Comparison of ENCODE assay signal across 9 cellular contexts in genomic region chr1:173870252-173871075, GRCh38. TPM values are rescaled to one million over a fixed set of nuclear protein-coding genes. Genes with fewer than 3 reads are reported as not detected.
A peak's percentile ranks its signal among the peaks of the same experiment; 100 is the strongest.
DNase-seq lines count a peak whose midpoint lies in the region; ATAC-seq and TF ChIP-seq lines count a peak whose summit lies in the region.
"Had no signal": no experiment of that assay in that cellular context is flagged by ENCODE, and none has a peak within 500 bp of the region (broad histone marks: within the 10 kb centered on the region; RNA-seq: fewer than 3 reads in every experiment).

No MANE protein-coding gene starts in this region.

- POLR2A ChIA-PET in activated CD4-positive, alpha-beta memory T cell treated with anti-CD3 and anti-CD28 coated beads for 36 hours (lab: Charles Lee), result interaction anchor here (0.7 to 1.2 kb wide), 7 partner anchors 9 to 152 kb away, joined by 3 to 5 read pairs (median 3); partner anchors contain the start of genes CENPL and DARS2

- H2AK5ac ChIP-seq in H9 (ENCODE audit: insufficient read length, low read length), result no peak overlapping the region

- peaks cover 0 to 9% of the 10 kb centered on the region in 2 experiments; a peak in 2 of 5 replicates for H3K9me3 Mint-ChIP-seq in H9
- no peaks in the 10 kb centered on the region for H3K9me3 Mint-ChIP-seq in activated CD4-positive, alpha-beta memory T cell treated with anti-CD3 and anti-CD28 coated beads for 36 hours
- H3K9me3 Mint-ChIP-seq: dendritic cell treated with granulocyte-macrophage colony-stimulating factor and Interleukin-4, amounts not matched to agents 40 ng/mL and 50 ng/mL, for 4 days had no signal

- H3K4me2 ChIP-seq in DOHH2 (ENCODE audit: low read length) (peak overlapping the region; percentile 93), H9 (ENCODE audit: insufficient read depth, insufficient read length, low read length) (no peak overlapping the region)

- no peaks in the 10 kb centered on the region for H3K9me2 ChIP-seq in DOHH2 (replicated peaks; ENCODE audit: control insufficient read depth, low read length)

- H3K9me3 ChIP-seq in DOHH2 (ENCODE audit: control insufficient read depth, insufficient read depth, low read length), result no peaks in the 10 kb centered on the region
- H3K9me3 ChIP-seq in H9 (ENCODE audit: control insufficient read depth, low read depth, low read length), result no peaks in the 10 kb centered on the region
- no peaks in the 10 kb centered on the region for H3K9me3 ChIP-seq in muscle layer of duodenum (ENCODE audit: control insufficient read depth in 1 of 2, low read length in 2 of 2)

- peak overlapping the region; percentile 96 for H3K4me3 ChIP-seq in DOHH2 (ENCODE audit: low read length)
- H3K4me3 ChIP-seq in muscle layer of duodenum (ENCODE audit: low read depth in 1 of 2, low read length in 2 of 2), result no peak overlapping the region

- H3K4me1 Mint-ChIP-seq in H9, result peaks cover 21 to 29% of the 10 kb centered on the region in 2 experiments
- H3K4me1 Mint-ChIP-seq in activated CD4-positive, alpha-beta memory T cell treated with anti-CD3 and anti-CD28 coated beads for 36 hours (ENCODE audit: low read depth), result peaks cover 53% of the 10 kb centered on the region

- H3K4me1 ChIP-seq in DOHH2 (ENCODE audit: control insufficient read depth, low read length), result peaks cover 42% of the 10 kb centered on the region
- no peaks in the 10 kb centered on the region for H3K4me1 ChIP-seq in H9 (ENCODE audit: insufficient read depth, low read length)
- H3K4me1 ChIP-seq in muscle layer of duodenum (ENCODE audit: control insufficient read depth in 1 of 2, insufficient read depth in 2 of 2, low read length in 2 of 2), result peaks cover 11 to 15% of the 10 kb centered on the region in 2 donors

- H3K23ac ChIP-seq in H9 (ENCODE audit: insufficient read length, low read depth, low read length), result no peak overlapping the region

- H3K9ac ChIP-seq in H9 (ENCODE audit: extremely low read depth, insufficient read length, low read length), result no peak overlapping the region

- H3K14ac ChIP-seq in H9 (ENCODE audit: insufficient read depth, low read length), result no peak overlapping the region

- H2BK15ac ChIP-seq in H9 (ENCODE audit: low read depth, low read length), result no peak overlapping the region

- TF ChIP-seq CTCF in DOHH2 (IDR thresholded peaks at IDR 0.05; ENCODE audit: low read depth, low read length, poor library complexity, severe bottlenecking), result no peak
- no peak for TF ChIP-seq CTCF in H9 (conservative IDR thresholded peaks at IDR 0.05)

- no peak overlapping the region for H2BK5ac ChIP-seq in H9 (ENCODE audit: insufficient read length, low read length)

- H3K36me3 ChIP-seq in DOHH2 (ENCODE audit: control insufficient read depth, low read length) (peaks cover 49% of the 10 kb centered on the region), muscle layer of duodenum (ENCODE audit: control insufficient read depth in 1 of 2, insufficient read depth in 2 of 2, low read length in 2 of 2) (peaks cover 18% of the 10 kb centered on the region in 2 donors)

- peaks cover 36 to 60% (median 50%) of the 10 kb centered on the region in 3 experiments for H3K36me3 Mint-ChIP-seq in H9 (ENCODE audit: insufficient read depth in 1 of 3, low read depth in 3 of 3)
- H3K36me3 Mint-ChIP-seq in activated CD4-positive, alpha-beta memory T cell treated with anti-CD3 and anti-CD28 coated beads for 36 hours, result peaks cover 36% of the 10 kb centered on the region

- H4K20me1 ChIP-seq in DOHH2 (ENCODE audit: control insufficient read depth, insufficient read depth, low read depth, low read length) (peaks cover 14% of the 10 kb centered on the region; the same call in 1 of the 2 replicates), H9 (ENCODE audit: control insufficient read depth, insufficient read depth, insufficient read length) (no peaks in the 10 kb centered on the region)

- WGBS in H9 (ENCODE audit: extremely low coverage, insufficient read length, low lambda C conversion rate), result no CpG with 5 or more reads among the region's 15 CpGs

- peaks cover 28% of the 10 kb centered on the region for H3F3A ChIP-seq in DOHH2 (ENCODE audit: control insufficient read depth, insufficient read depth)

- H2BK12ac ChIP-seq in H9 (ENCODE audit: insufficient read length, low read depth, low read length), result no peak overlapping the region

- H3K79me1 ChIP-seq in H9 (ENCODE audit: insufficient read depth, low read depth, low read length, poor library complexity, severe bottlenecking), result no peaks in the 10 kb centered on the region

- no peak overlapping the region for H2BK120ac ChIP-seq in H9 (ENCODE audit: low read depth, low read length, poor library complexity, severe bottlenecking)

- H3K27me3 Mint-ChIP-seq in H9 (ENCODE audit: low read depth), result peaks cover 3% of the 10 kb centered on the region; the same call in 1 of the 2 replicates
- peaks cover 3% of the 10 kb centered on the region for H3K27me3 Mint-ChIP-seq in activated CD4-positive, alpha-beta memory T cell treated with anti-CD3 and anti-CD28 coated beads for 36 hours
- H3K27me3 Mint-ChIP-seq: dendritic cell treated with granulocyte-macrophage colony-stimulating factor and Interleukin-4, amounts not matched to agents 40 ng/mL and 50 ng/mL, for 4 days had no signal

- H4K91ac ChIP-seq in H9 (ENCODE audit: insufficient read length, low read depth, low read length), result no peak overlapping the region

- no peak overlapping the region for H3K27ac Mint-ChIP-seq in H9
- peak overlapping the region; percentile 98 for H3K27ac Mint-ChIP-seq in activated CD4-positive, alpha-beta memory T cell treated with anti-CD3 and anti-CD28 coated beads for 36 hours
- H3K27ac Mint-ChIP-seq: dendritic cell treated with granulocyte-macrophage colony-stimulating factor and Interleukin-4, amounts not matched to agents 40 ng/mL and 50 ng/mL, for 4 days had no signal

- CTCF ChIA-PET in activated CD4-positive, alpha-beta memory T cell treated with anti-CD3 and anti-CD28 coated beads for 36 hours (lab: Charles Lee), result interaction anchor here (0.5 to 1.6 kb wide), 4 partner anchors 47 to 440 kb away, joined by 3 to 4 read pairs (median 4); no protein-coding TSS in a partner anchor

- H3K18ac ChIP-seq in H9 (ENCODE audit: insufficient read length, low read depth, low read length), result no peak overlapping the region

- no peak overlapping the region for H3T11ph ChIP-seq in H9 (ENCODE audit: low read length)

- H3K23me2 ChIP-seq in H9 (ENCODE audit: insufficient read length, low read depth, low read length, poor library complexity, severe bottlenecking), result peaks cover 10% of the 10 kb centered on the region

- H3K4me3 Mint-ChIP-seq in H9, result peak overlapping the region; percentile 30 to 38; a peak in 2 of 5 replicates
- peak overlapping the region; percentile 52 for H3K4me3 Mint-ChIP-seq in activated CD4-positive, alpha-beta memory T cell treated with anti-CD3 and anti-CD28 coated beads for 36 hours
- H3K4me3 Mint-ChIP-seq: dendritic cell treated with granulocyte-macrophage colony-stimulating factor and Interleukin-4, amounts not matched to agents 40 ng/mL and 50 ng/mL, for 4 days had no signal

- H3K27me3 ChIP-seq in DOHH2 (ENCODE audit: control insufficient read depth, low read length) (no peaks in the 10 kb centered on the region), H9 (ENCODE audit: insufficient read depth, low read length) (no peaks in the 10 kb centered on the region), muscle layer of duodenum (ENCODE audit: low read depth, low read length) (no peaks in the 10 kb centered on the region)

- H3K27ac ChIP-seq in DOHH2 (ENCODE audit: low read depth, low read length) (peak overlapping the region; percentile 10; the same call in 1 of the 2 replicates), H9 (ENCODE audit: insufficient read length, low read depth, low read length) (no peak overlapping the region), muscle layer of duodenum (ENCODE audit: low read length) (peak overlapping the region; percentile 98)

- DNase-seq in H9 (no peak), GM03348 (ENCODE audit: low spot score) (no peak), NCI-H1930 (lab: John Stamatoyannopoulos, UW) (no peak), AG08395 (ENCODE audit: low spot score) (no peak)
- DNase-seq in activated CD4-positive, alpha-beta memory T cell treated with anti-CD3 and anti-CD28 coated beads for 36 hours, result peak; percentile 73

- intact Hi-C loops in activated CD4-positive, alpha-beta memory T cell treated with anti-CD3 and anti-CD28 coated beads for 36 hours (cut with micrococcal nuclease), result loop anchor here (5.0 kb wide), 1 partner anchor 82 kb away; no protein-coding TSS in a partner anchor

- ATAC-seq in GM19467 (IDR thresholded peaks at IDR 0.05; ENCODE audit: unreplicated experiment), result no peak

- no peak overlapping the region for H4K8ac ChIP-seq in H9 (replicated peaks; ENCODE audit: insufficient read length, low read depth, low read length)

- H4K5ac ChIP-seq in H9 (ENCODE audit: insufficient read length, low read depth, low read length), result no peak overlapping the region

- H2BK20ac ChIP-seq in H9 (ENCODE audit: low read depth, low read length, poor library complexity, severe bottlenecking), result no peak overlapping the region

- no peak overlapping the region for H3K4ac ChIP-seq in H9 (ENCODE audit: low read depth, low read length)

- H3K79me2 ChIP-seq in DOHH2 (ENCODE audit: control insufficient read depth, low read length) (peaks cover 45% of the 10 kb centered on the region), H9 (ENCODE audit: insufficient read depth, low read length) (peaks cover 16% of the 10 kb centered on the region; the same call in 1 of the 2 replicates)

- no peak overlapping the region for H2AFZ ChIP-seq in H9 (ENCODE audit: low read length)

- no peak overlapping the region for H3K56ac ChIP-seq in H9 (ENCODE audit: insufficient read length, low read depth, low read length)

RNA-seq across cellular contexts. Expression of gene ZBTB37, which starts 2.3 kb away (rescaled TPM):
- 10.6 and 12.0 TPM in 2 replicates for total RNA-seq in H9 (2021)
- 1 to 10 TPM; 8.2 to 8.3 TPM for total RNA-seq in activated CD4-positive, alpha-beta memory T cell treated with anti-CD3 and anti-CD28 coated beads for 36 hours

RNA-seq across cellular contexts. Expression of gene GAS5, which starts 2.7 kb away (rescaled TPM):
- total RNA-seq in H9 (2021), result 677 and 690 TPM in 2 replicates
- 100 to 1,000 TPM; 913 to 929 TPM for total RNA-seq in activated CD4-positive, alpha-beta memory T cell treated with anti-CD3 and anti-CD28 coated beads for 36 hours

RNA-seq across cellular contexts. Expression of gene CENPL, which starts 45.8 kb away (rescaled TPM):
- 14.4 and 16.9 TPM in 2 replicates for total RNA-seq in H9 (2021)
- total RNA-seq in activated CD4-positive, alpha-beta memory T cell treated with anti-CD3 and anti-CD28 coated beads for 36 hours, result 10 to 100 TPM; 24.5 to 26.3 TPM

RNA-seq across cellular contexts. Expression of gene DARS2, which starts 46.0 kb away (rescaled TPM):
- 35.0 and 35.5 TPM in 2 replicates for total RNA-seq in H9 (2021)
- total RNA-seq in activated CD4-positive, alpha-beta memory T cell treated with anti-CD3 and anti-CD28 coated beads for 36 hours, result 10 to 100 TPM; 43.1 to 43.6 TPM

RNA-seq across cellular contexts. Expression of gene SERPINC1, which starts 46.7 kb away (rescaled TPM):
- not detected in 2 replicates for total RNA-seq in H9 (2021)
- not detected for total RNA-seq in activated CD4-positive, alpha-beta memory T cell treated with anti-CD3 and anti-CD28 coated beads for 36 hours
